ENCODE assay signal across 8 cellular contexts in the genomic region with DNA sequence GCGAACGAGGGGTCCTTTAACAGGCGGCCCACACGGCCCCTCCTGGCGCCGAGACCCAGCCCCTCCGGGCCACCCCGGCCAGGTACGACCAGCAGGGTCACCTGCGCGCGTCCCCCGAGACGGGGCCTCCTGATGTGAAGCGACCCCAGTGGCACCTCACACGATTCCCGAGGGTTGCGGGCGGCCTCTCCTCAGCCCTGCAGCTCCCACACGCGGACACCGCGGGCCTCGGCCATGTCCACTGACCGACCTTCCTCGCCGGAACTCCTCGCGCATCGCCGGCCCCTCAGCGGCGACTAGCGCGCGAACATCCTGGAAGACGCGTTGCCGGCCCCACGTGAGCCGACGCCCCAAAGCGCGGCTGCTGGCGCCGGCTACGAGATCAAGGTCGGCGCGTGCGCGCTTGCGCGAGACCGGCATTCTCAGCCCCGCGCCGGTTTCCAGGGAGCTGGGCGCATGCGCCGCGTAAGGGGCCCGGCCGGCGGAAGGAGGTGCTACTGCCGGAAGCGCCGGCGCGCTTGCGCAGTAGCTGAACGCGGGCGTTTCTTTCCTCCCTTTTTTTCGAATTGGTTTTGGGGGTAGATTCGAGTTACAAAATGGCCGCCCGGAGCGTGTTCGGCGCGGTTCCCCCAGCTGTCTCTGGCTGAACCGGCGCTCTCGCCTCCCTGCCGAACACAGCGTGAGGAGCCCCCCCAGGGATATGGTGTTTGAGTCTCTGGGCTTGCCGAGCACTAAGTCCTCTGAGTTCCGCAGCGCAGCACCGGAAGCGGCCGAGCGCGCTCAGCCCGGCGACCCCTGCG. TPM values are rescaled to one million over a fixed set of nuclear protein-coding genes. Genes with fewer than 3 reads are reported as not detected.
A peak's percentile ranks its signal among the peaks of the same experiment; 100 is the strongest.
DNase-seq lines count a peak whose midpoint lies in the region; ATAC-seq and TF ChIP-seq lines count a peak whose summit lies in the region.

Gene NUP50 (plus strand): TSS at position 509 of the 800 bp plus-strand sequence. CDS start 4,253 bp downstream, outside the sequence.

- H3K4me1 ChIP-seq in right cardiac atrium (ENCODE audit: control insufficient read depth, insufficient read depth, low read length) (peaks cover 9% of the 10 kb centered on the region), vagina (peaks cover 63% of the 10 kb centered on the region)

- DNase-seq in NCI-H187 (lab: John Stamatoyannopoulos, UW) (peak; percentile 74 to 89), T-helper 2 cell (peak; percentile 91 to 98 (median 96)), right cardiac atrium (peak; percentile 97 to 99 (median 99)), putamen (ENCODE audit: low spot score) (peak; percentile 94), vagina (ENCODE audit: extremely low spot score in 2 of 2) (peak in 1 of 2 donors; percentile 93)

- ATAC-seq in HG02885 (IDR thresholded peaks at IDR 0.05; ENCODE audit: poor library complexity, unreplicated experiment) (peak; percentile 84), right cardiac atrium (peak; percentile 96)

- H3K4me3 ChIP-seq in right cardiac atrium (ENCODE audit: low read length) = peak within 1 kb of the TSS; percentile 98
- H3K4me3 ChIP-seq in vagina = peak within 1 kb of the TSS; percentile 93 to 95

- H3K27ac ChIP-seq in angular gyrus (ENCODE audit: low read depth, low read length) = peak within 1 kb of the TSS; percentile 70
- peak within 1 kb of the TSS; percentile 68 for H3K27ac ChIP-seq in right cardiac atrium (ENCODE audit: low read length)
- peak within 1 kb of the TSS; percentile 94 for H3K27ac ChIP-seq in vagina

- H3K36me3 ChIP-seq in vagina = no peaks in the 10 kb centered on the region

- no peaks in the 10 kb centered on the region for H3K9me3 ChIP-seq in right cardiac atrium (ENCODE audit: control insufficient read depth, low read length)
- no peaks in the 10 kb centered on the region for H3K9me3 ChIP-seq in vagina

- under 1% methylated on average over 98 of the region's 98 CpGs for WGBS in right cardiac atrium

- peak in 1 of 3 experiments; percentile 3 for TF ChIP-seq CTCF in vagina (IDR thresholded peaks at IDR 0.05)

- H3K27me3 ChIP-seq in right cardiac atrium (ENCODE audit: control insufficient read depth, insufficient read depth) (no peaks in the 10 kb centered on the region), vagina (no peaks in the 10 kb centered on the region)

- TF ChIP-seq POLR2A in GM15510 (IDR thresholded peaks at IDR 0.05; ENCODE audit: borderline replicate concordance, extremely low read depth, insufficient read length) (peak; percentile 87), vagina (IDR thresholded peaks at IDR 0.05) (peak in 1 of 2 donors; percentile 71)

- intact Hi-C loops in right cardiac atrium (cut with DNase I) (no loop called here), vagina (cut with DNase I) (no loop called here)

RNA-seq across cellular contexts. Expression of gene NUP50, which starts in this region (rescaled TPM):
- total RNA-seq in right cardiac atrium = 10 to 100 TPM; 15.3 to 24.8 (median 19.7) TPM
- 5.8 TPM for polyA plus RNA-seq in right cardiac atrium
- 76.9 TPM for total RNA-seq in vagina
